ENCODE assay signal across 1 cellular context in genomic region chr6:25278914-25279747, GRCh38.
A peak's percentile ranks its signal among the peaks of the same experiment; 100 is the strongest.
TF ChIP-seq lines count a peak whose summit lies in the region.

TSS of gene CARMIL1 (plus strand) at chr6:25279374. CDS start at chr6:25279796, 422 bp downstream.

TF ChIP-seq in HepG2, 621 proteins besides CTCF, POLR2A, EP300 and RAD21 (continued from another document and continues in another):
- TF ChIP-seq DRAP1 (CRISPR knock-in tag; IDR thresholded peaks at IDR 0.05): no peak
- TF ChIP-seq ZNF780A (CRISPR knock-in tag; IDR thresholded peaks at IDR 0.05): no peak
- no peak for TF ChIP-seq KLF11 (CRISPR knock-in tag; IDR thresholded peaks at IDR 0.05)
- TF ChIP-seq SIN3A (IDR thresholded peaks at IDR 0.05; ENCODE audit: borderline replicate concordance, low read depth, low read length): peak; percentile 17; the same call in 1 of the 2 replicates
- TF ChIP-seq ZNF12 (CRISPR knock-in tag; IDR thresholded peaks at IDR 0.05): 0 out of 2 replicates have a peak, but pooled peaks have one; percentile 59
- no peak for TF ChIP-seq ZNF512B (CRISPR knock-in tag; IDR thresholded peaks at IDR 0.05; ENCODE audit: borderline replicate concordance)
- TF ChIP-seq USF2 (IDR thresholded peaks at IDR 0.05; ENCODE audit: low read depth, low read length): no peak
- TF ChIP-seq USF2 (CRISPR knock-in tag; IDR thresholded peaks at IDR 0.05; ENCODE audit: borderline replicate concordance): no peak
- TF ChIP-seq JARID2 (CRISPR knock-in tag; IDR thresholded peaks at IDR 0.05; ENCODE audit: insufficient replicate concordance): no peak
- TF ChIP-seq HMG20A (CRISPR knock-in tag; IDR thresholded peaks at IDR 0.05; ENCODE audit: borderline replicate concordance): peak; percentile 15; the same call in 1 of the 2 replicates
- peak; percentile 44; the same call in 1 of the 2 replicates for TF ChIP-seq ZSCAN31 (CRISPR knock-in tag; IDR thresholded peaks at IDR 0.05; ENCODE audit: low read depth)
- no peak for TF ChIP-seq E2F1 (CRISPR knock-in tag; IDR thresholded peaks at IDR 0.05)
- TF ChIP-seq TSC22D2 (CRISPR knock-in tag; IDR thresholded peaks at IDR 0.05; ENCODE audit: borderline replicate concordance): peak; percentile 54; the same call in 1 of the 2 replicates
- no peak for TF ChIP-seq GRHL1 (CRISPR knock-in tag; conservative IDR thresholded peaks at IDR 0.05)
- no peak for TF ChIP-seq RARA (CRISPR knock-in tag; IDR thresholded peaks at IDR 0.05)
- TF ChIP-seq SNAPC5 (CRISPR knock-in tag; IDR thresholded peaks at IDR 0.05; ENCODE audit: borderline replicate concordance): 0 out of 2 replicates have a peak, but pooled peaks have one; percentile 41
- no peak for TF ChIP-seq MATR3 (CRISPR knock-in tag; IDR thresholded peaks at IDR 0.05)
- TF ChIP-seq MED8 (CRISPR knock-in tag; IDR thresholded peaks at IDR 0.05; ENCODE audit: insufficient replicate concordance): no peak
- no peak for TF ChIP-seq ZNF143 (CRISPR knock-in tag; IDR thresholded peaks at IDR 0.05)
- TF ChIP-seq KIAA2018 (CRISPR knock-in tag; IDR thresholded peaks at IDR 0.05; ENCODE audit: borderline replicate concordance): no peak
- TF ChIP-seq ATF2 (CRISPR knock-in tag; IDR thresholded peaks at IDR 0.05): no peak; the same call in 1 of the 2 replicates
- peak; percentile 81; the same call in 1 of the 2 replicates for TF ChIP-seq ZNF710 (CRISPR knock-in tag; IDR thresholded peaks at IDR 0.05; ENCODE audit: borderline replicate concordance)
- no peak for TF ChIP-seq ELF3 (CRISPR knock-in tag; IDR thresholded peaks at IDR 0.05)
- TF ChIP-seq HOXA7 (CRISPR knock-in tag; IDR thresholded peaks at IDR 0.05): no peak
- TF ChIP-seq ZNF772 (CRISPR knock-in tag; IDR thresholded peaks at IDR 0.05): no peak
- no peak for TF ChIP-seq PITX1 (CRISPR knock-in tag; IDR thresholded peaks at IDR 0.05)
- TF ChIP-seq ZMYM3 (CRISPR knock-in tag; IDR thresholded peaks at IDR 0.05): no peak
- TF ChIP-seq MTF2 (CRISPR knock-in tag; IDR thresholded peaks at IDR 0.05; ENCODE audit: borderline replicate concordance): no peak; the same call in none of the 2 replicates
- no peak for TF ChIP-seq TFAP4 (IDR thresholded peaks at IDR 0.05; ENCODE audit: borderline replicate concordance, low read depth)
- TF ChIP-seq KAT8 (CRISPR knock-in tag; IDR thresholded peaks at IDR 0.05): peak; percentile 67
- no peak for TF ChIP-seq SP2 (CRISPR knock-in tag; IDR thresholded peaks at IDR 0.05)
- TF ChIP-seq NAIF1 (CRISPR knock-in tag; IDR thresholded peaks at IDR 0.05; ENCODE audit: borderline replicate concordance): no peak
- 0 out of 2 replicates have a peak, but pooled peaks have one; percentile 43 for TF ChIP-seq FOXO1 (CRISPR knock-in tag; IDR thresholded peaks at IDR 0.05)
- TF ChIP-seq ZNF205 (CRISPR knock-in tag; IDR thresholded peaks at IDR 0.05): no peak
- TF ChIP-seq IKZF1 (IDR thresholded peaks at IDR 0.05): no peak
- no peak for TF ChIP-seq ZBTB1 (CRISPR knock-in tag; IDR thresholded peaks at IDR 0.05; ENCODE audit: borderline replicate concordance)
- TF ChIP-seq ZNF570 (CRISPR knock-in tag; IDR thresholded peaks at IDR 0.05; ENCODE audit: borderline replicate concordance): no peak
- no peak; the same call in 1 of the 2 replicates for TF ChIP-seq ZNF441 (CRISPR knock-in tag; IDR thresholded peaks at IDR 0.05; ENCODE audit: borderline replicate concordance)
